Comparison of ENCODE assay signal across 8 cellular contexts in genomic region chr3:135895106-135895733, GRCh38.
A peak's percentile ranks its signal among the peaks of the same experiment; 100 is the strongest.
DNase-seq lines count a peak whose midpoint lies in the region; ATAC-seq and TF ChIP-seq lines count a peak whose summit lies in the region.

No MANE protein-coding gene starts in this region.

- DNase-seq in IMR-90: peak; percentile 79
- DNase-seq in NOMO-1 (lab: John Stamatoyannopoulos, UW; ENCODE audit: unreplicated experiment in 2 of 2): peak; percentile 67 to 73
- peak; percentile 69 for DNase-seq in activated naive CD4-positive, alpha-beta T cell treated with anti-CD3 and anti-CD28 coated beads for 36 hours
- peak; percentile 84 for DNase-seq in glutamatergic neuron
- peak; percentile 59 for DNase-seq in progenitor cell of endocrine pancreas (ENCODE audit: low spot score, unreplicated experiment)

- peak; percentile 88 for TF ChIP-seq RAD21 in IMR-90 (IDR thresholded peaks at IDR 0.05; ENCODE audit: low read length)

- no peaks in the 10 kb centered on the region for H3K9me3 Mint-ChIP-seq in activated naive CD4-positive, alpha-beta T cell treated with anti-CD3 and anti-CD28 coated beads for 36 hours
- H3K9me3 Mint-ChIP-seq in glutamatergic neuron (ENCODE audit: unreplicated experiment): no peaks in the 10 kb centered on the region
- no peaks in the 10 kb centered on the region for H3K9me3 Mint-ChIP-seq in progenitor cell of endocrine pancreas (ENCODE audit: low read depth)

- H3K4me1 Mint-ChIP-seq in activated naive CD4-positive, alpha-beta T cell treated with anti-CD3 and anti-CD28 coated beads for 36 hours (ENCODE audit: low read depth): no peaks in the 10 kb centered on the region
- H3K4me1 Mint-ChIP-seq in glutamatergic neuron (ENCODE audit: low read depth, unreplicated experiment) (peaks cover 4% of the 10 kb centered on the region), progenitor cell of endocrine pancreas (ENCODE audit: low read depth) (peaks cover 14% of the 10 kb centered on the region)

- peak overlapping the region; percentile 75; the same call in 1 of the 2 replicates for H2BK120ac ChIP-seq in IMR-90 (ENCODE audit: low read depth, low read length)

- CTCF ChIA-PET in IMR-90 (lab: Yijun Ruan, JAX): no interaction called here
- CTCF ChIA-PET in activated naive CD4-positive, alpha-beta T cell treated with anti-CD3 and anti-CD28 coated beads for 36 hours (lab: Charles Lee): interaction anchor here (0.6 kb wide), 1 partner anchor 149 kb away, joined by 4 read pairs; no protein-coding TSS in a partner anchor

- 100% methylated on average over 1 of the region's 3 CpGs; no CpG with 5 or more reads in 1 of the 2 experiments for WGBS in IMR-90 (ENCODE audit: extremely low coverage in 2 of 2, insufficient read length in 1 of 2), 2 experiments

- peak; percentile 78 for ATAC-seq in IMR-90 (ENCODE audit: low read depth)
- no peak for ATAC-seq in GM21723 (IDR thresholded peaks at IDR 0.05; ENCODE audit: unreplicated experiment)
- no peak for ATAC-seq in GM19328 (IDR thresholded peaks at IDR 0.05; ENCODE audit: unreplicated experiment)

- peak overlapping the region; percentile 77; the same call in 1 of the 2 replicates for H2BK20ac ChIP-seq in IMR-90 (ENCODE audit: low read depth, low read length)

- peaks cover 5% of the 10 kb centered on the region; the same call in 1 of the 2 replicates for H3K9me1 ChIP-seq in IMR-90 (ENCODE audit: insufficient read depth, low read length)

- peak; percentile 93 for TF ChIP-seq CTCF in DOHH2 (IDR thresholded peaks at IDR 0.05; ENCODE audit: low read depth, low read length, poor library complexity, severe bottlenecking)
- peak; percentile 85 for TF ChIP-seq CTCF in IMR-90 (conservative IDR thresholded peaks at IDR 0.05; ENCODE audit: low read depth, low read length)
- TF ChIP-seq CTCF in glutamatergic neuron (IDR thresholded peaks at IDR 0.05; ENCODE audit: partially characterized antibody, unreplicated experiment): peak; percentile 80
- TF ChIP-seq CTCF in progenitor cell of endocrine pancreas (IDR thresholded peaks at IDR 0.05; ENCODE audit: unreplicated experiment): peak; percentile 97

- H3K36me3 ChIP-seq in DOHH2 (ENCODE audit: control insufficient read depth, low read length) (no peaks in the 10 kb centered on the region), IMR-90 (ENCODE audit: control insufficient read depth, insufficient read depth, low read length) (no peaks in the 10 kb centered on the region)

- no peak for TF ChIP-seq POLR2A in IMR-90 (IDR thresholded peaks at IDR 0.05; ENCODE audit: low read depth, low read length)

- no peak overlapping the region for H4K91ac ChIP-seq in IMR-90 (ENCODE audit: insufficient read depth, low read depth, low read length)

- H3K4me3 ChIP-seq in DOHH2 (ENCODE audit: low read length): no peak overlapping the region
- H3K4me3 ChIP-seq in IMR-90 (ENCODE audit: insufficient read depth, low read depth, low read length): no peak overlapping the region

- H3K27ac ChIP-seq in DOHH2 (ENCODE audit: low read depth, low read length) (no peak overlapping the region), IMR-90 (ENCODE audit: insufficient read depth, low read length) (no peak overlapping the region)

- H3K79me2 ChIP-seq in DOHH2 (ENCODE audit: control insufficient read depth, low read length): no peaks in the 10 kb centered on the region

- H3K4me3 Mint-ChIP-seq in activated naive CD4-positive, alpha-beta T cell treated with anti-CD3 and anti-CD28 coated beads for 36 hours: no peak overlapping the region
- no peak overlapping the region for H3K4me3 Mint-ChIP-seq in glutamatergic neuron (ENCODE audit: unreplicated experiment)
- no peak overlapping the region for H3K4me3 Mint-ChIP-seq in progenitor cell of endocrine pancreas (ENCODE audit: low read depth)

- in situ Hi-C loops in IMR-90 (cut with MboI; ENCODE audit: low sequenced_read_pairs): loop anchor here (10.0 kb wide), 1 partner anchor 1290 kb away; no protein-coding TSS in a partner anchor

- no peaks in the 10 kb centered on the region for H4K20me1 ChIP-seq in DOHH2 (ENCODE audit: control insufficient read depth, insufficient read depth, low read depth, low read length)
- H4K20me1 ChIP-seq in IMR-90 (ENCODE audit: insufficient read depth, low read length): no peaks in the 10 kb centered on the region

- no peaks in the 10 kb centered on the region for H3K79me1 ChIP-seq in IMR-90 (ENCODE audit: low read depth in 1 of 2, low read length in 2 of 2)

- H3K9me3 ChIP-seq in DOHH2 (ENCODE audit: control insufficient read depth, insufficient read depth, low read length) (no peaks in the 10 kb centered on the region), IMR-90 (ENCODE audit: control insufficient read depth, insufficient read depth, low read length) (no peaks in the 10 kb centered on the region)

- dilution Hi-C loops in IMR-90 (cut with HindIII; ENCODE audit: low sequenced_read_pairs, unreplicated experiment): no loop called here

- H3K27me3 Mint-ChIP-seq in activated naive CD4-positive, alpha-beta T cell treated with anti-CD3 and anti-CD28 coated beads for 36 hours (ENCODE audit: low read depth): peaks cover 3% of the 10 kb centered on the region
- no peaks in the 10 kb centered on the region for H3K27me3 Mint-ChIP-seq in glutamatergic neuron (ENCODE audit: unreplicated experiment)
- no peaks in the 10 kb centered on the region for H3K27me3 Mint-ChIP-seq in progenitor cell of endocrine pancreas

- no TSS peak for BruUV-seq in IMR-90 (replicated peaks; lab: Mats Ljungman, UMichigan)

- intact Hi-C loops in IMR-90 (cut with micrococcal nuclease): loop anchor here (1.0 kb wide), 2 partner anchors 1100 to 1295 kb away; partner anchors contain the start of gene EPHB1
- intact Hi-C loops in activated naive CD4-positive, alpha-beta T cell treated with anti-CD3 and anti-CD28 coated beads for 36 hours (cut with micrococcal nuclease): loop anchor here (1.0 to 5.0 kb wide), 3 partner anchors 147 to 1295 kb away; partner anchors contain the start of gene EPHB1

- H3F3A ChIP-seq in DOHH2 (ENCODE audit: control insufficient read depth, insufficient read depth): no peaks in the 10 kb centered on the region

- H3K4me2 ChIP-seq in DOHH2 (ENCODE audit: low read length) (no peak overlapping the region), IMR-90 (ENCODE audit: low read depth, low read length) (no peak overlapping the region)

- H3K56ac ChIP-seq in IMR-90 (ENCODE audit: extremely low read depth, insufficient read depth, low read length): no peak overlapping the region

- H2AFZ ChIP-seq in IMR-90 (replicated peaks; ENCODE audit: low read length, poor library complexity): peak overlapping the region; percentile 68

- no peak overlapping the region for H3K14ac ChIP-seq in IMR-90 (replicated peaks; ENCODE audit: low read depth, low read length)

- no peak overlapping the region for H2AK9ac ChIP-seq in IMR-90 (replicated peaks; ENCODE audit: low read depth, low read length, poor library complexity)

- no peak overlapping the region for H2BK15ac ChIP-seq in IMR-90 (ENCODE audit: low read depth, low read length)

- H3K4ac ChIP-seq in IMR-90 (ENCODE audit: low read depth, low read length): peak overlapping the region; percentile 34; the same call in 1 of the 2 replicates

- no peak overlapping the region for H3K18ac ChIP-seq in IMR-90 (ENCODE audit: low read depth, low read length)

- no peak overlapping the region for H4K5ac ChIP-seq in IMR-90 (ENCODE audit: low read depth, low read length)

- H3K4me1 ChIP-seq in DOHH2 (ENCODE audit: control insufficient read depth, low read length): no peaks in the 10 kb centered on the region
- H3K4me1 ChIP-seq in IMR-90 (ENCODE audit: control insufficient read depth, insufficient read depth, low read length): peaks cover 8% of the 10 kb centered on the region

- H3K9ac ChIP-seq in IMR-90 (ENCODE audit: low read depth, low read length): no peak overlapping the region

- H4K8ac ChIP-seq in IMR-90 (ENCODE audit: low read depth in 2 of 2, low read length in 2 of 2): no peak overlapping the region

- POLR2A ChIA-PET in IMR-90 (lab: Charles Lee; ENCODE audit: unreplicated experiment): no interaction called here

- H3K9me2 ChIP-seq in DOHH2 (replicated peaks; ENCODE audit: control insufficient read depth, low read length): no peaks in the 10 kb centered on the region

- no peaks in the 10 kb centered on the region for H3K36me3 Mint-ChIP-seq in activated naive CD4-positive, alpha-beta T cell treated with anti-CD3 and anti-CD28 coated beads for 36 hours (ENCODE audit: low read depth)
- H3K36me3 Mint-ChIP-seq in glutamatergic neuron (ENCODE audit: unreplicated experiment) (no peaks in the 10 kb centered on the region), progenitor cell of endocrine pancreas (ENCODE audit: insufficient read depth) (no peaks in the 10 kb centered on the region)

- H3K23ac ChIP-seq in IMR-90 (ENCODE audit: low read depth, low read length): no peak overlapping the region

- H3K27ac Mint-ChIP-seq in activated naive CD4-positive, alpha-beta T cell treated with anti-CD3 and anti-CD28 coated beads for 36 hours: no peak overlapping the region
- H3K27ac Mint-ChIP-seq in glutamatergic neuron (ENCODE audit: unreplicated experiment) (no peak overlapping the region), progenitor cell of endocrine pancreas (peak overlapping the region; percentile 1)

- no peak overlapping the region for H2AK5ac ChIP-seq in IMR-90 (ENCODE audit: low read depth, low read length)

- no peaks in the 10 kb centered on the region for H3K27me3 ChIP-seq in DOHH2 (ENCODE audit: control insufficient read depth, low read length)
- no peaks in the 10 kb centered on the region for H3K27me3 ChIP-seq in IMR-90 (ENCODE audit: control insufficient read depth, insufficient read depth, low read length)

- no peak overlapping the region for H2BK5ac ChIP-seq in IMR-90 (ENCODE audit: low read depth, low read length, poor library complexity, severe bottlenecking)

TF ChIP-seq in IMR-90, 13 proteins besides CTCF, POLR2A, EP300 and RAD21:
- no peak for TF ChIP-seq NFE2L2 (IDR thresholded peaks at IDR 0.05; ENCODE audit: low read depth, low read length)
- peak; percentile 70; the same call in 1 of the 2 replicates for TF ChIP-seq CEBPB (IDR thresholded peaks at IDR 0.05; ENCODE audit: low read depth, low read length)
- TF ChIP-seq SMC3 (IDR thresholded peaks at IDR 0.05; ENCODE audit: low read depth, low read length): peak; percentile 77
